In genomic region chr2:154960802-154961583, GRCh38 we compare ENCODE assay signal across 17 cellular contexts.
A peak's percentile ranks its signal among the peaks of the same experiment; 100 is the strongest.
DNase-seq lines count a peak whose midpoint lies in the region; ATAC-seq and TF ChIP-seq lines count a peak whose summit lies in the region.
"Had no signal": no experiment of that assay in that cellular context is flagged by ENCODE, and none has a peak within 500 bp of the region (broad histone marks: within the 10 kb centered on the region; RNA-seq: fewer than 3 reads in every experiment).

No MANE protein-coding gene starts in this region.

- TF ChIP-seq CTCF in RWPE1 (conservative IDR thresholded peaks at IDR 0.05; ENCODE audit: low read depth) (no peak), WERI-Rb-1 (IDR thresholded peaks at IDR 0.05; ENCODE audit: low read depth, low read length) (no peak)

- CTCF ChIA-PET in RWPE1 (lab: Yijun Ruan, JAX), result no interaction called here

- no peaks in the 10 kb centered on the region for H3K9me3 ChIP-seq in WERI-Rb-1 (ENCODE audit: severe bottlenecking)
- H3K9me3 ChIP-seq: esophagus squamous epithelium, transverse colon had no signal

- H3K36me3 ChIP-seq in WERI-Rb-1, result no peaks in the 10 kb centered on the region
- H3K36me3 ChIP-seq: esophagus squamous epithelium, transverse colon had no signal

- H3K27me3 ChIP-seq in WERI-Rb-1 (ENCODE audit: insufficient read depth, low read depth, severe bottlenecking), result no peaks in the 10 kb centered on the region
- H3K27me3 ChIP-seq: dorsolateral prefrontal cortex, esophagus squamous epithelium, transverse colon had no signal

- ATAC-seq in GM18519 (IDR thresholded peaks at IDR 0.05; ENCODE audit: low FRiP score, unreplicated experiment) (peak; percentile 91), GM21367 (IDR thresholded peaks at IDR 0.05; ENCODE audit: unreplicated experiment) (peak; percentile 75), HG02938 (IDR thresholded peaks at IDR 0.05; ENCODE audit: unreplicated experiment) (peak; percentile 64), HG03575 (IDR thresholded peaks at IDR 0.05; ENCODE audit: extremely low read depth, insufficient number of reproducible peaks, low FRiP score, unreplicated experiment) (peak; percentile 89)
- ATAC-seq: activated T-helper 17 cell treated with anti-CD3 and anti-CD28 coated beads, Interleukin-2, amount 50 U/mL, for 72 hours; left cardiac atrium had no signal

- no peak overlapping the region for H3K4me3 ChIP-seq in WERI-Rb-1 (ENCODE audit: low read depth, low read length)
- H3K4me3 ChIP-seq: dorsolateral prefrontal cortex, esophagus squamous epithelium, transverse colon had no signal

- H3K27ac ChIP-seq in RWPE1 (no peak overlapping the region), WERI-Rb-1 (no peak overlapping the region)
- H3K27ac ChIP-seq: dorsolateral prefrontal cortex, esophagus squamous epithelium, transverse colon had no signal

- POLR2A ChIA-PET in RWPE1 (lab: Yijun Ruan, JAX; ENCODE audit: low non-redundant PET), result no interaction called here

- DNase-seq in RWPE1 (ENCODE audit: low spot score) (no peak), WERI-Rb-1 (no peak), OCI-M1 (lab: John Stamatoyannopoulos, UW) (no peak), SIG-M5 treated with dmso at 0.1 percent for 504 hours (lab: John Stamatoyannopoulos, UW; ENCODE audit: unreplicated experiment) (no peak)
- DNase-seq: aorta, dorsolateral prefrontal cortex, esophagus squamous epithelium, GF-D8, left cardiac atrium, NCI-H2107, SHP77 treated with DMSO at 0.1 percent for 48 hours, transverse colon had no signal
